ENCODE assay signal across 13 cellular contexts in genomic region chr11:112525270-112525669, GRCh38.
A peak's percentile ranks its signal among the peaks of the same experiment; 100 is the strongest.
DNase-seq lines count a peak whose midpoint lies in the region; ATAC-seq and TF ChIP-seq lines count a peak whose summit lies in the region.
"Had no signal": no experiment of that assay in that cellular context is flagged by ENCODE, and none has a peak within 500 bp of the region (broad histone marks: within the 10 kb centered on the region; RNA-seq: fewer than 3 reads in every experiment).

No MANE protein-coding gene starts in this region.

- ATAC-seq in GM21723 (IDR thresholded peaks at IDR 0.05; ENCODE audit: unreplicated experiment) (no peak), GM19023 (IDR thresholded peaks at IDR 0.05; ENCODE audit: unreplicated experiment) (no peak)
- no peak for ATAC-seq in stimulated activated effector memory CD8-positive, alpha-beta T cell treated with anti-CD3 and anti-CD28 coated beads, Interleukin-12 subunit alpha, Interleukin-12 subunit beta, amount 100 ng/mL, for 72 hours
- ATAC-seq: activated CD4-positive, CD25-positive, alpha-beta regulatory T cell treated with anti-CD3 and anti-CD28 coated beads, Interleukin-2, amount 50 U/mL, for 24 hours had no signal

- H3K4me3 ChIP-seq in NB4 (ENCODE audit: low read depth, low read length) (no peak overlapping the region), WERI-Rb-1 (ENCODE audit: low read depth, low read length) (no peak overlapping the region)
- H3K4me3 ChIP-seq: BLaER1, smooth muscle cell had no signal

- peak; percentile 88 to 90 for DNase-seq in AML-193 (lab: John Stamatoyannopoulos, UW)
- peak; percentile 12 for DNase-seq in NB4 (ENCODE audit: low read depth)
- peak; percentile 5 for DNase-seq in fibroblast of peridontal ligament (ENCODE audit: extremely low read depth)
- DNase-seq in myocyte (ENCODE audit: low read depth) = peak; percentile 49
- no peak for DNase-seq in stimulated activated effector memory CD8-positive, alpha-beta T cell treated with anti-CD3 and anti-CD28 coated beads, Interleukin-12 subunit alpha, Interleukin-12 subunit beta, amount 100 ng/mL, for 72 hours (ENCODE audit: low spot score in 2 of 2)
- DNase-seq in WERI-Rb-1 = no peak
- DNase-seq: activated naive CD4-positive, alpha-beta T cell treated with Interleukin-2 at 50 U/mL for 16 hours; NCI-H2107 had no signal

- no peak for TF ChIP-seq POLR2A in NB4 (IDR thresholded peaks at IDR 0.05; ENCODE audit: extremely low read depth, insufficient read length)

- H3K27ac ChIP-seq in WERI-Rb-1 = no peak overlapping the region
- H3K27ac ChIP-seq: BLaER1 had no signal

- no peak overlapping the region for H3K4me3 Mint-ChIP-seq in stimulated activated effector memory CD8-positive, alpha-beta T cell treated with anti-CD3 and anti-CD28 coated beads, Interleukin-12 subunit alpha, Interleukin-12 subunit beta, amount 100 ng/mL, for 72 hours

- H3K27ac Mint-ChIP-seq in stimulated activated effector memory CD8-positive, alpha-beta T cell treated with anti-CD3 and anti-CD28 coated beads, Interleukin-12 subunit alpha, Interleukin-12 subunit beta, amount 100 ng/mL, for 72 hours = no peak overlapping the region

- no peaks in the 10 kb centered on the region for H3K9me3 Mint-ChIP-seq in stimulated activated effector memory CD8-positive, alpha-beta T cell treated with anti-CD3 and anti-CD28 coated beads, Interleukin-12 subunit alpha, Interleukin-12 subunit beta, amount 100 ng/mL, for 72 hours

- H3K4me1 Mint-ChIP-seq in stimulated activated effector memory CD8-positive, alpha-beta T cell treated with anti-CD3 and anti-CD28 coated beads, Interleukin-12 subunit alpha, Interleukin-12 subunit beta, amount 100 ng/mL, for 72 hours = peaks cover 6% of the 10 kb centered on the region

- TF ChIP-seq CTCF in NB4 (IDR thresholded peaks at IDR 0.05; ENCODE audit: low read depth, low read length) = no peak
- TF ChIP-seq CTCF in WERI-Rb-1 (IDR thresholded peaks at IDR 0.05; ENCODE audit: low read depth, low read length) = no peak

- no peaks in the 10 kb centered on the region for H3K27me3 ChIP-seq in WERI-Rb-1 (ENCODE audit: insufficient read depth, low read depth, severe bottlenecking)
- H3K27me3 ChIP-seq: BLaER1 had no signal

- no peaks in the 10 kb centered on the region for H3K9me3 ChIP-seq in WERI-Rb-1 (ENCODE audit: severe bottlenecking)
- H3K9me3 ChIP-seq: BLaER1 had no signal

- H3K36me3 Mint-ChIP-seq in stimulated activated effector memory CD8-positive, alpha-beta T cell treated with anti-CD3 and anti-CD28 coated beads, Interleukin-12 subunit alpha, Interleukin-12 subunit beta, amount 100 ng/mL, for 72 hours = no peaks in the 10 kb centered on the region

- H3K36me3 ChIP-seq in WERI-Rb-1 = no peaks in the 10 kb centered on the region
- H3K36me3 ChIP-seq: BLaER1 had no signal

Comparison
In these comparisons a context has a peak if more than half of its experiments do, and no peak if none do; other contexts are left out.
1. DNase-seq: peak in AML-193 (2 of 2), NB4 (single experiment), fibroblast of peridontal ligament (single experiment) and myocyte (single experiment); none in stimulated activated effector memory CD8-positive, alpha-beta T cell treated with anti-CD3 and anti-CD28 coated beads, Interleukin-12 subunit alpha, Interleukin-12 subunit beta, amount 100 ng/mL, for 72 hours (0 of 2) and WERI-Rb-1 (single experiment).